In the genomic region with DNA sequence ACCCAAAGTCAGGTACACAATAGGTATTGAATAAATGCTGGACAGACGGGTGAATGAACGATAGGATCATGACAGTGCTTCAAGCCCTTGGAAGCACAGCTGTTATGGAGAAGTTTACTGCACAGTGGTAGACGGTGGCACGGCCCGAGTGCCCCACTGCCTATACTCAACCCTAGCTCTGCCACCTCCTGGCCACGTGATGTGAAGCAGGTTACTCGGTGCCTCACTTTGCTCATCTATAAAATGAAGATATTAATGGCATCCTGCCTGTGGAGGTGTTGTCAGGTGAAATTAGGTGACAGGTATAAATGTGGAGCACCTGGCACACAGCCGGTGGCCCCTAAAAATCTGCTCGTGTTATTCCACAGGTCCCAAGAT, we compare ENCODE assay signal across 8 cellular contexts. TPM values are rescaled to one million over a fixed set of nuclear protein-coding genes. Genes with fewer than 3 reads are reported as not detected.
DNase-seq lines count a peak whose midpoint lies in the region; ATAC-seq and TF ChIP-seq lines count a peak whose summit lies in the region.

No MANE protein-coding gene starts in this region.

- H3K79me2 ChIP-seq in PC-3 (ENCODE audit: low read length) (no peaks in the 10 kb centered on the region), trophoblast cell (ENCODE audit: control insufficient read depth, insufficient read depth, low read length, poor library complexity) (no peaks in the 10 kb centered on the region)

- H2BK120ac ChIP-seq in trophoblast cell (ENCODE audit: insufficient read depth, low read length, poor library complexity): no peak overlapping the region

- no peak overlapping the region for H2BK12ac ChIP-seq in trophoblast cell (ENCODE audit: low read length)

- H4K8ac ChIP-seq in trophoblast cell (ENCODE audit: low read depth, low read length): no peak overlapping the region

- POLR2A ChIA-PET in PC-3 (lab: Charles Lee; ENCODE audit: unreplicated experiment): no interaction called here

- no peaks in the 10 kb centered on the region for H3K36me3 ChIP-seq in PC-3 (ENCODE audit: low read depth, low read length)
- H3K36me3 ChIP-seq in trophoblast cell (ENCODE audit: control insufficient read depth in 1 of 2, insufficient read depth in 2 of 2, low read length in 2 of 2): no peaks in the 10 kb centered on the region

- no peak overlapping the region for H2AK5ac ChIP-seq in trophoblast cell (ENCODE audit: low read length)

- no TSS peak for BruUV-seq in PC-3 (replicated peaks; lab: Mats Ljungman, UMichigan)

- H3K9me3 ChIP-seq in PC-3 (ENCODE audit: low read length) (no peaks in the 10 kb centered on the region), trophoblast cell (ENCODE audit: insufficient read depth, low read depth, low read length) (no peaks in the 10 kb centered on the region)

- H4K12ac ChIP-seq in trophoblast cell (ENCODE audit: low read depth, low read length): no peak overlapping the region

- H3K18ac ChIP-seq in trophoblast cell (ENCODE audit: low read length): no peak overlapping the region

- H3K9me2 ChIP-seq in PC-3 (replicated peaks; ENCODE audit: low read length): no peaks in the 10 kb centered on the region

- H3K4ac ChIP-seq in trophoblast cell (ENCODE audit: low read depth, low read length): no peak overlapping the region

- intact Hi-C loops in PC-3 (cut with micrococcal nuclease): loop anchor here (1.0 kb wide), 1 partner anchor 29 kb away; no protein-coding TSS in a partner anchor

- H2BK5ac ChIP-seq in trophoblast cell (ENCODE audit: low read depth, low read length, poor library complexity): no peak overlapping the region

- CTCF ChIA-PET in PC-3 (lab: Charles Lee): interaction anchor here (1.4 kb wide), 1 partner anchor 31 kb away, joined by 15 read pairs; no protein-coding TSS in a partner anchor

- no peaks in the 10 kb centered on the region for H3F3A ChIP-seq in PC-3 (ENCODE audit: low read length, unreplicated experiment)

- H3K14ac ChIP-seq in trophoblast cell (ENCODE audit: low read length): no peak overlapping the region

- H4K91ac ChIP-seq in trophoblast cell (ENCODE audit: low read depth, low read length): no peak overlapping the region

- no peaks in the 10 kb centered on the region for H3K79me1 ChIP-seq in trophoblast cell (ENCODE audit: low read length)

- no peak overlapping the region for H3K23ac ChIP-seq in trophoblast cell (ENCODE audit: low read length)

- ATAC-seq in HG02678 (IDR thresholded peaks at IDR 0.05; ENCODE audit: unreplicated experiment) (peak; percentile 29), PC-3 (peak; percentile 92), HG02981 (IDR thresholded peaks at IDR 0.05; ENCODE audit: unreplicated experiment) (no peak)

- peak overlapping the region; percentile 41; the same call in 1 of the 2 replicates for H3K4me3 ChIP-seq in PC-3 (ENCODE audit: low read length)
- H3K4me3 ChIP-seq in trophoblast cell (ENCODE audit: low read depth, low read length): no peak overlapping the region

- TF ChIP-seq CTCF in PC-3 (conservative IDR thresholded peaks at IDR 0.05; ENCODE audit: low read depth, low read length): peak; percentile 69

- DNase-seq in DMS53 (lab: John Stamatoyannopoulos, UW) (peak; percentile 70), PC-3 (peak; percentile 46), iPS-NIHi7 (ENCODE audit: extremely low spot score) (peak; percentile 43), trophoblast cell (no peak)
- DNase-seq in activated effector memory CD4-positive, alpha-beta T cell treated with anti-CD3 and anti-CD28 coated beads, Interleukin-2, amount 50 U/mL, for 16 hours: peak; percentile 90
- peak; percentile 56 for DNase-seq in stimulated activated CD8-positive, alpha-beta memory T cell treated with anti-CD3 and anti-CD28 coated beads, Interleukin-4, amount 100 ng/mL, for 24 hours (ENCODE audit: low read depth)

- no peaks in the 10 kb centered on the region for H4K20me1 ChIP-seq in PC-3 (ENCODE audit: low read length)

- H3K4me1 ChIP-seq in PC-3 (ENCODE audit: insufficient read depth, low read length) (peaks cover 3% of the 10 kb centered on the region; the same call in 1 of the 2 replicates), trophoblast cell (ENCODE audit: control insufficient read depth in 1 of 2, insufficient read depth in 2 of 2, low read length in 2 of 2) (no peaks in the 10 kb centered on the region)

- H3K9ac ChIP-seq in PC-3 (ENCODE audit: low read length) (no peak overlapping the region), trophoblast cell (ENCODE audit: low read length) (no peak overlapping the region)

- no CpG with 5 or more reads among the region's 9 CpGs for WGBS in trophoblast cell (ENCODE audit: extremely low coverage, insufficient coverage, insufficient read length)

- no peaks in the 10 kb centered on the region for H3K27me3 ChIP-seq in PC-3 (ENCODE audit: low read length)
- no peaks in the 10 kb centered on the region for H3K27me3 ChIP-seq in trophoblast cell (ENCODE audit: insufficient read depth, low read length)

- H2AFZ ChIP-seq in PC-3 (ENCODE audit: low read length) (peak overlapping the region; percentile 54), trophoblast cell (ENCODE audit: insufficient read depth, low read length, poor library complexity) (no peak overlapping the region)

- peak overlapping the region; percentile 68 for H3K4me2 ChIP-seq in PC-3 (ENCODE audit: low read length)
- H3K4me2 ChIP-seq in trophoblast cell (ENCODE audit: low read length): no peak overlapping the region

- no peak overlapping the region for H3K27ac ChIP-seq in PC-3 (ENCODE audit: low read length)
- H3K27ac ChIP-seq in trophoblast cell (ENCODE audit: low read depth, low read length): no peak overlapping the region

RNA-seq across cellular contexts. Expression of a gene that starts 5.8 kb away (rescaled TPM):
- 0.12 and 0.22 TPM in 2 replicates for total RNA-seq in PC-3 (2014; rRNA removed)
- polyA plus RNA-seq in trophoblast cell (2013): 0.83 and 1.3 TPM in 2 replicates

RNA-seq across cellular contexts. Expression of a gene that starts 26.5 kb away (rescaled TPM):
- total RNA-seq in PC-3 (2014; rRNA removed): not detected in 2 replicates
- polyA plus RNA-seq in trophoblast cell (2013): 0.03 TPM in 1 of 2 replicates, not detected in the other

RNA-seq across cellular contexts. Expression of a gene that starts 43.4 kb away (rescaled TPM):
- total RNA-seq in PC-3 (2014; rRNA removed): not detected in 2 replicates
- 0.04 TPM in 1 of 2 replicates, not detected in the other for polyA plus RNA-seq in trophoblast cell (2013)

RNA-seq across cellular contexts. Expression of a gene that starts 55.6 kb away (rescaled TPM):
- total RNA-seq in PC-3 (2014; rRNA removed): 7.7 and 9.0 TPM in 2 replicates
- polyA plus RNA-seq in trophoblast cell (2013): 29.6 and 30.4 TPM in 2 replicates

Comparison
In these comparisons a context has a peak if more than half of its experiments do, and no peak if none do; other contexts are left out.
1. DNase-seq: peak in DMS53 (single experiment), PC-3 (single experiment), activated effector memory CD4-positive, alpha-beta T cell treated with anti-CD3 and anti-CD28 coated beads, Interleukin-2, amount 50 U/mL, for 16 hours (single experiment), iPS-NIHi7 (single experiment) and stimulated activated CD8-positive, alpha-beta memory T cell treated with anti-CD3 and anti-CD28 coated beads, Interleukin-4, amount 100 ng/mL, for 24 hours (single experiment); none in trophoblast cell (0 of 2).